ENCODE assay signal across 8 cellular contexts in the genomic region with DNA sequence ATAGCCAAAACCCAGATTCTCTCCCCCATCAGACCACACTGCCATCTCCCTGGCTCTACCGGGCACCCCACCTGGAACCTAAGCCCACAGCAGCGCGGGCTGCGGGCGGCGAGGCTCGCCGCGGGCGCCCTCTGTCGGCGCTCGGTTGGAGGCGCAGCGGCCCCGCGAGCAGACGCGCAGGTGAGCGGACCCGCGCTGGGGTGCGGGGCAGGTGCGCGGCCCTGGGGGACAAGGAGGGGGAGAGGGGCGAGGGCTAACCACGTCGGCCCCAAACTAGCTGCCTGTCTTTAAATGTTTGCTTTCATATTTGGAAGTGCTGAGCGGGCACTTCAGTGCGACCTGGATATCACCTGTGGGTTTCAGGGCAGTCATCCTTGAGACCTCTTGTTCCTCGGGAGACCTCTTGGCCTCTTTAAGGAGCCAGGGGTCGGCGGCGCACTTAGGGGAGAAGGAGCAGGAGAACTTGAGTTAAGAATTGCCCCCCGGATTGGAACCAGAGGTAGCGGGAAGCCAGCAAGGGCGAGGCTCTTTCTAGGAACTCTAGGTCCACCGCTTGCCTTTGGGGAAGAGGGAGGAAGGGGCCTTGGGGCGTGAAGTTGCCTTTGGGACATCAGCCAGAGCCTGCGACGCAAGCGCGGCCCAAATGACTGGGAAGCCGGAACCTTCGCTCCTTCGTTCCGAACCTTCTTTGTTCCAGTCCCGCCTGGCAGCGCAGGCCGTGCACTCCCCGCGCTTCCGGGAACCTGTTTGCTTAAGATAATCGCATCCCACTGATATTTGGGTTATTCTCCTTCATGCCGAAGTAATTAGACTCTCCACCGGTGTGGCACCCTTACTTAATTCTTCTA.
A peak's percentile ranks its signal among the peaks of the same experiment; 100 is the strongest.
DNase-seq lines count a peak whose midpoint lies in the region; ATAC-seq and TF ChIP-seq lines count a peak whose summit lies in the region.

No MANE protein-coding gene starts in this region.

- H3K4me1 ChIP-seq in ectodermal cell (ENCODE audit: control insufficient read depth, insufficient read depth, low read length) (peaks cover 11% of the 10 kb centered on the region), muscle layer of duodenum (ENCODE audit: control insufficient read depth in 1 of 2, insufficient read depth in 2 of 2, low read length in 2 of 2) (peaks cover 0 to 14% of the 10 kb centered on the region in 2 donors), thoracic aorta (ENCODE audit: control insufficient read depth in 1 of 2, low read depth in 2 of 2) (peaks cover 2 to 11% of the 10 kb centered on the region in 2 donors)

- no peak overlapping the region for H3K27ac ChIP-seq in ectodermal cell (ENCODE audit: insufficient read depth, low read depth, low read length, poor library complexity, severe bottlenecking)
- no peak overlapping the region for H3K27ac ChIP-seq in muscle layer of duodenum (ENCODE audit: low read length)
- no peak overlapping the region for H3K27ac ChIP-seq in thoracic aorta

- H3K36me3 ChIP-seq in ectodermal cell (ENCODE audit: control insufficient read depth, insufficient read depth, low read length) (no peaks in the 10 kb centered on the region), muscle layer of duodenum (ENCODE audit: control insufficient read depth in 1 of 2, insufficient read depth in 2 of 2, low read length in 2 of 2) (no peaks in the 10 kb centered on the region), thoracic aorta (no peaks in the 10 kb centered on the region)

- H3K9me3 ChIP-seq in ectodermal cell (ENCODE audit: control insufficient read depth, low read length) (no peaks in the 10 kb centered on the region), muscle layer of duodenum (ENCODE audit: control insufficient read depth in 1 of 2, low read length in 2 of 2) (no peaks in the 10 kb centered on the region), thoracic aorta (no peaks in the 10 kb centered on the region)

- H3K27me3 Mint-ChIP-seq in IgD-negative memory B cell = peaks cover 6% of the 10 kb centered on the region

- peak overlapping the region in 3 of 4 donors; percentile 51 to 94 (median 91) for H3K4me3 Mint-ChIP-seq in IgD-negative memory B cell

- peak; percentile 12 for DNase-seq in EL
- peak; percentile 6 to 17 for DNase-seq in activated CD4-positive, alpha-beta T cell treated with anti-CD3 and anti-CD28 coated beads for 24 hours (ENCODE audit: low read depth in 2 of 2)
- DNase-seq in thoracic aorta (ENCODE audit: low spot score) = no peak
- no peak for DNase-seq in NCI-H226

- peak overlapping the region; percentile 35 for H3K4me3 ChIP-seq in ectodermal cell (ENCODE audit: insufficient read depth, low read depth, low read length)
- peak overlapping the region; percentile 56 to 73 for H3K4me3 ChIP-seq in muscle layer of duodenum (ENCODE audit: low read depth in 1 of 2, low read length in 2 of 2)
- peak overlapping the region; percentile 77 for H3K4me3 ChIP-seq in thoracic aorta

- 5 to 6% methylated on average over 56 of the region's 56 CpGs for WGBS in ectodermal cell, 2 experiments

- peak; percentile 84 for ATAC-seq in GM21576 (IDR thresholded peaks at IDR 0.05; ENCODE audit: unreplicated experiment)
- no peak for ATAC-seq in thoracic aorta (ENCODE audit: insufficient number of reproducible peaks, low FRiP score, low read depth)

- peaks cover 0 to 4% (median 0%) of the 10 kb centered on the region in 3 donors for H3K4me1 Mint-ChIP-seq in IgD-negative memory B cell

- H3K27ac Mint-ChIP-seq in IgD-negative memory B cell = peak overlapping the region in 1 of 3 donors; percentile 37

- TF ChIP-seq CTCF in thoracic aorta (IDR thresholded peaks at IDR 0.05) = peak; percentile 76

- H3K9me3 Mint-ChIP-seq in IgD-negative memory B cell = no peaks in the 10 kb centered on the region

- no peaks in the 10 kb centered on the region for H3K36me3 Mint-ChIP-seq in IgD-negative memory B cell

- H3K27me3 ChIP-seq in ectodermal cell (ENCODE audit: control insufficient read depth, insufficient read depth, low read length, poor library complexity, severe bottlenecking) (peaks cover 17% of the 10 kb centered on the region), muscle layer of duodenum (ENCODE audit: low read depth, low read length) (peaks cover 3% of the 10 kb centered on the region), thoracic aorta (replicated peaks; ENCODE audit: insufficient read depth) (no peaks in the 10 kb centered on the region)

Comparison
In these comparisons a context has a peak if more than half of its experiments do, and no peak if none do; other contexts are left out.
1. DNase-seq: peak in EL (single experiment) and activated CD4-positive, alpha-beta T cell treated with anti-CD3 and anti-CD28 coated beads for 24 hours (2 of 2); none in thoracic aorta (single experiment) and NCI-H226 (single experiment).
2. Peak in every context shown above with its lines, with median percentiles within 50 percentile points of each other: H3K4me3 ChIP-seq.